Comparison of ENCODE assay signal across 8 cellular contexts in genomic region chr17:50209472-50210248, GRCh38. TPM values are rescaled to one million over a fixed set of nuclear protein-coding genes. Genes with fewer than 3 reads are reported as not detected.
DNase-seq lines count a peak whose midpoint lies in the region; TF ChIP-seq lines count a peak whose summit lies in the region.

No MANE protein-coding gene starts in this region.

- CTCF ChIA-PET in AG04450 (lab: Charles Lee), result interaction anchor here (0.7 to 2.1 kb wide), 4 partner anchors 8 to 48 kb away, joined by 3 to 5 read pairs (median 4); partner anchors contain the start of gene COL1A1

- H3K27ac ChIP-seq in AG04450 (ENCODE audit: low read depth, low read length) (peak overlapping the region; percentile 100), esophagus (ENCODE audit: low read depth in 2 of 2, low read length in 1 of 2) (peak overlapping the region; percentile 46 to 79), muscle layer of duodenum (ENCODE audit: low read length) (peak overlapping the region; percentile 95)

- TF ChIP-seq CTCF in AG04450 (IDR thresholded peaks at IDR 0.05; ENCODE audit: low read depth, low read length), result no peak

- WGBS in esophagus, 2 donors, result 49 to 52% methylated on average over 16 of the region's 16 CpGs

- no peaks in the 10 kb centered on the region for H3K9me3 ChIP-seq in AG04450 (ENCODE audit: control insufficient read depth, insufficient read depth, low read length)
- no peaks in the 10 kb centered on the region for H3K9me3 ChIP-seq in esophagus (ENCODE audit: control insufficient read depth in 2 of 2, insufficient read depth in 1 of 2, low read depth in 1 of 2, low read length in 1 of 2)
- H3K9me3 ChIP-seq in muscle layer of duodenum (ENCODE audit: control insufficient read depth in 1 of 2, low read length in 2 of 2), result no peaks in the 10 kb centered on the region

- H3K27me3 ChIP-seq in AG04450 (ENCODE audit: control insufficient read depth, insufficient read depth, low read length), result no peaks in the 10 kb centered on the region
- no peaks in the 10 kb centered on the region for H3K27me3 ChIP-seq in esophagus (ENCODE audit: control insufficient read depth in 1 of 2, insufficient read depth in 2 of 2, low read length in 2 of 2)
- no peaks in the 10 kb centered on the region for H3K27me3 ChIP-seq in muscle layer of duodenum (ENCODE audit: low read depth, low read length)

- H3K4me1 ChIP-seq in esophagus (ENCODE audit: control insufficient read depth in 2 of 2, insufficient read depth in 2 of 2, low read length in 1 of 2) (peaks cover 0 to 3% of the 10 kb centered on the region in 2 donors), muscle layer of duodenum (ENCODE audit: control insufficient read depth in 1 of 2, insufficient read depth in 2 of 2, low read length in 2 of 2) (peaks cover 11 to 52% of the 10 kb centered on the region in 2 donors)

- DNase-seq in AG04450 (ENCODE audit: low read depth, low spot score), result peak; percentile 100
- DNase-seq in NCI-H226, result peak; percentile 99
- no peak for DNase-seq in NCI-H1092 (lab: John Stamatoyannopoulos, UW)
- DNase-seq in NCI-H2107 (lab: John Stamatoyannopoulos, UW), result no peak
- DNase-seq in SHP77 (lab: John Stamatoyannopoulos, UW), result no peak
- DNase-seq in COR-L47 (lab: John Stamatoyannopoulos, UW), result no peak

- H3K36me3 ChIP-seq in esophagus (ENCODE audit: control insufficient read depth in 2 of 2, insufficient read depth in 2 of 2, low read length in 1 of 2) (no peaks in the 10 kb centered on the region), muscle layer of duodenum (ENCODE audit: control insufficient read depth in 1 of 2, insufficient read depth in 2 of 2, low read length in 2 of 2) (peaks cover 0 to 7% of the 10 kb centered on the region in 2 donors)

- H3K4me3 ChIP-seq in AG04450 (ENCODE audit: low read depth, low read length) (peak overlapping the region; percentile 57), esophagus (ENCODE audit: low read depth in 1 of 2, low read length in 2 of 2) (no peak overlapping the region), muscle layer of duodenum (ENCODE audit: low read depth in 1 of 2, low read length in 2 of 2) (peak overlapping the region in 1 of 2 donors; percentile 32)

- POLR2A ChIA-PET in AG04450 (lab: Yijun Ruan, JAX), result interaction anchor here (0.6 to 14.8 kb wide), 13 partner anchors 6 to 80 kb away, joined by 3 to 726 read pairs (median 13); partner anchors contain the start of genes COL1A1 and TMEM92

RNA-seq across cellular contexts. Expression of gene COL1A1, which starts 8.2 kb away (rescaled TPM):
- polyA plus RNA-seq in AG04450 (2011; rRNA removed) (1,356 and 3,120 TPM in 2 replicates), esophagus (10 to 100 TPM; 11.8 to 12.8 TPM)
- polyA minus RNA-seq in AG04450 (2011; rRNA and poly(A)+ RNA removed), result 2,155 and 4,267 TPM in 2 replicates

RNA-seq across cellular contexts. Expression of gene SGCA, which starts 43.9 kb away (rescaled TPM):
- 0.16 and 0.21 TPM in 2 replicates for polyA plus RNA-seq in AG04450 (2011; rRNA removed)
- not detected in 2 replicates for polyA minus RNA-seq in AG04450 (2011; rRNA and poly(A)+ RNA removed)
- 1 to 10 TPM; 7.1 to 10.0 TPM for polyA plus RNA-seq in esophagus

RNA-seq across cellular contexts. Expression of gene PPP1R9B, which starts 59.2 kb away (rescaled TPM):
- polyA plus RNA-seq in AG04450 (2011; rRNA removed) (17.6 and 18.2 TPM in 2 replicates), esophagus (10 to 100 TPM; 15.4 to 31.3 TPM)
- polyA minus RNA-seq in AG04450 (2011; rRNA and poly(A)+ RNA removed), result 35.7 and 42.5 TPM in 2 replicates

Comparison
In these comparisons a context has a peak if more than half of its experiments do, and no peak if none do; other contexts are left out.
1. DNase-seq: peak in AG04450 (single experiment) and NCI-H226 (single experiment); none in NCI-H1092 (single experiment), NCI-H2107 (single experiment), SHP77 (0 of 2) and COR-L47 (single experiment).
2. RNA of gene COL1A1, which starts 8.2 kb away (polyA plus RNA-seq): 1,356 to 3,120 TPM in AG04450; 11.8 to 12.8 TPM in esophagus; every median in the first group is over 10 times any median in the second.
3. Peak in every context shown above with its lines, with median percentiles within 50 percentile points of each other: H3K27ac ChIP-seq.